In the genomic region with DNA sequence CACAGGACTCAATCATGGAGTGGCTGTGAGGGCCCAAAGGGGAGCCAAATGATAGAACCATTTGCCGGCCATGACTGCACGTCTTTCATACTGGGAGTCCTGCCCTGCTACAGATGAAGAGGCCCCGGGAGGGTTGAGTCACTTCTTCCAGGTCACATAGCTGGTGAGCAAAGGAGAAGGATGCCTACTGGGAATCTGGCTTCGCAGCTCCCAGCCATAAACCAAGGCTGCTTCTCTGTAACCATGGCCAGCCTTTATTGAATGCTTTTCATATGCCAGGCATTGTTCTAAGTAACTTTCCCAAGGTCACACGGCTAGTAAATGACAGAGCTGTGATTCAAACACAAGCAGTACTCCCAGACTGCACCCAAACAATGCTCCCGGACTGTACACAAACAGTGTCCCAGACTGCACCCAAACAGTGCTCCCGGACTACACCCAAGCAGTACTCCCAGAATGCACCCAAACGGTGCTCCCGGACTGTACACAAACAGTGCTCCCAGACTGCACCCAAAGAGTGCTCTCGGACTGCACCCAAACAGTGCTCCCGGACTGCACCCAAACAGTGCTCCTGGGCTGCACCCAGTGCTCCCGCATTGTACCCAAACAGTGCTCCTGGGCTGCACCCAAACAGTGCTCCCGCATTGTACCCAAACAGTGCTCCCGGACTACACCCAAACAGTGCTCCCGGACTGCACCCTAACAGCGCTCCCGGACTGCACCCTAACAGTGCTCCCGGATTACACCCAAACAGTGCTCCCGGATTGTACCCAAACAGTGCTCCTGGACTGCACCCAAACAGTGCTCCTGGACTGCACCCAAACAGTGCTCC, we compare ENCODE assay signal across 14 cellular contexts.
DNase-seq lines count a peak whose midpoint lies in the region; ATAC-seq, FAIRE-seq and TF ChIP-seq lines count a peak whose summit lies in the region.
"Had no signal": no experiment of that assay in that cellular context is flagged by ENCODE, and none has a peak within 500 bp of the region (broad histone marks: within the 10 kb centered on the region; RNA-seq: fewer than 3 reads in every experiment).

No MANE protein-coding gene starts in this region.

- H3K4me3 ChIP-seq in testis: no peak overlapping the region

- 69 to 81% methylated on average over 19 of the region's 19 CpGs for WGBS in testis, 2 donors

- no peak for ATAC-seq in GM19463 (IDR thresholded peaks at IDR 0.05; ENCODE audit: unreplicated experiment)
- ATAC-seq: esophagus mucosa had no signal

- no peaks in the 10 kb centered on the region for H3K9me3 ChIP-seq in testis
- H3K9me3 ChIP-seq: Caco-2 had no signal

- TF ChIP-seq POLR2A in H54 (IDR thresholded peaks at IDR 0.05; ENCODE audit: low read depth, low read length) (no peak), testis (IDR thresholded peaks at IDR 0.05) (no peak)

- no peak overlapping the region for H3K27ac ChIP-seq in testis

- peak; percentile 14 for DNase-seq in H54 (ENCODE audit: insufficient read length, low spot score)
- peak; percentile 61 for DNase-seq in astrocyte of the hippocampus (ENCODE audit: low read depth, low spot score)
- peak; percentile 54 for DNase-seq in hepatic stellate cell (ENCODE audit: low spot score)
- DNase-seq in testis: peak; percentile 60
- DNase-seq in NCI-H187 (lab: John Stamatoyannopoulos, UW): no peak
- no peak for DNase-seq in NCI-H1436 treated with DMSO at 0.1 percent for 48 hours (lab: John Stamatoyannopoulos, UW)
- DNase-seq: activated CD4-positive, alpha-beta T cell treated with anti-CD3 and anti-CD28 coated beads, Interleukin-2, amount 50 U/mL, for 48 hours; activated gamma-delta T cell; Caco-2; immature natural killer cell; NCI-H1105; NCI-H446 had no signal

- H3K27me3 ChIP-seq in testis: no peaks in the 10 kb centered on the region

- intact Hi-C loops in testis (cut with DNase I; ENCODE audit: low total_unique reads): no loop called here

- no peak for TF ChIP-seq CTCF in testis (IDR thresholded peaks at IDR 0.05)

- H3K4me1 ChIP-seq in testis: no peaks in the 10 kb centered on the region

- no peak for FAIRE-seq in H54 (lab: Jason Lieb, UNC)

- H3K36me3 ChIP-seq in testis (ENCODE audit: low read depth, missing control alignments): no peaks in the 10 kb centered on the region

Comparison
In these comparisons a context has a peak if more than half of its experiments do, and no peak if none do; other contexts are left out.
1. DNase-seq: peak in H54 (single experiment), astrocyte of the hippocampus (single experiment), hepatic stellate cell (single experiment) and testis (single experiment); none in NCI-H187 (0 of 2) and NCI-H1436 treated with DMSO at 0.1 percent for 48 hours (single experiment).